ENCODE assay signal across 21 cellular contexts in the genomic region with DNA sequence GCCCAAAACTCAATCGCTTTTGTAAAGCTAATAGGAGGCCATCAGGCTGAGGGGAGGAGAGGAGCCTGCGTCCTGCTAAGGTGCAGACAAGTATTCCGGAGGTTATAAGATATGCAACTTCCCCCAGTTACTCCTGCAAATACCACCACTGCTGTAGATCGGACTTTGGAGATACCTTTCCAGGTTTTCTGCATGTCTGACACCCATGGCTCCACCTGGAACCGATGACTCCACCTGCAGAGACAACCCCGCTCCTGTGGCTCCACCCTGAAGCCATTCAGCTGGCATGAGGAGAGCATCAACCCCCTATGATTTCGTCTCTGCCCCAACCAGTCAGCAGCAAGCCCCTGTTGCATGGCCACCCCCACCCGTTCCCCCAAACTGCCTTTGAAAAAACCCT. TPM values are rescaled to one million over a fixed set of nuclear protein-coding genes. Genes with fewer than 3 reads are reported as not detected.
"Had no signal": no experiment of that assay in that cellular context is flagged by ENCODE, and none has a peak within 500 bp of the region (broad histone marks: within the 10 kb centered on the region; RNA-seq: fewer than 3 reads in every experiment).

No MANE protein-coding gene starts in this region.

- H3K4me1 ChIP-seq: body of pancreas, left lung, psoas muscle, transverse colon had no signal

- ATAC-seq: body of pancreas, psoas muscle, right cardiac atrium had no signal

- H3K27ac ChIP-seq: body of pancreas, dorsolateral prefrontal cortex, left lung, ovary, psoas muscle, skin epidermis, suprapubic skin, transverse colon, WERI-Rb-1 had no signal

- H3K36me3 ChIP-seq: left lung, ovary, suprapubic skin, transverse colon, WERI-Rb-1 had no signal

- H3K27me3 ChIP-seq: body of pancreas, left lung, ovary, suprapubic skin, transverse colon had no signal

- H3K9me3 ChIP-seq: body of pancreas, left lung, ovary, psoas muscle, suprapubic skin, transverse colon had no signal

- H3K4me3 ChIP-seq: body of pancreas, left lung, ovary, psoas muscle, transverse colon had no signal

- H3K9me3 Mint-ChIP-seq: activated CD4-positive, alpha-beta memory T cell treated with anti-CD3 and anti-CD28 coated beads for 36 hours; activated naive CD4-positive, alpha-beta T cell treated with anti-CD3 and anti-CD28 coated beads for 36 hours; stimulated activated naive CD8-positive, alpha-beta T cell treated with anti-CD3 and anti-CD28 coated beads, Interleukin-15, Interleukin-2, amounts not matched to agents 100 ng/mL and 50 ng/mL, for 24 hours had no signal

- DNase-seq: activated CD4-positive, alpha-beta memory T cell treated with anti-CD3 and anti-CD28 coated beads for 36 hours; activated naive CD4-positive, alpha-beta T cell treated with anti-CD3 and anti-CD28 coated beads for 36 hours; activated T-cell treated with anti-CD3 and anti-CD28 coated beads for 4 hours; dorsolateral prefrontal cortex; foreskin melanocyte; head of caudate nucleus; left lung; naive B cell; ovary; psoas muscle; right cardiac atrium; stimulated activated CD4-positive, alpha-beta T cell treated with anti-CD3 and anti-CD28 coated beads, Interleukin-15, amount 100 ng/mL, for 24 hours; stimulated activated CD4-positive, alpha-beta T cell treated with anti-CD3 and anti-CD28 coated beads, Interleukin-2, amount 100 ng/mL, for 48 hours; transverse colon; WERI-Rb-1 had no signal

- H3K4me3 Mint-ChIP-seq: activated CD4-positive, alpha-beta memory T cell treated with anti-CD3 and anti-CD28 coated beads for 36 hours; activated naive CD4-positive, alpha-beta T cell treated with anti-CD3 and anti-CD28 coated beads for 36 hours; stimulated activated naive CD8-positive, alpha-beta T cell treated with anti-CD3 and anti-CD28 coated beads, Interleukin-15, Interleukin-2, amounts not matched to agents 100 ng/mL and 50 ng/mL, for 24 hours had no signal

- H3K36me3 Mint-ChIP-seq: activated CD4-positive, alpha-beta memory T cell treated with anti-CD3 and anti-CD28 coated beads for 36 hours; naive B cell had no signal

- H3K27ac Mint-ChIP-seq: activated CD4-positive, alpha-beta memory T cell treated with anti-CD3 and anti-CD28 coated beads for 36 hours; activated naive CD4-positive, alpha-beta T cell treated with anti-CD3 and anti-CD28 coated beads for 36 hours; stimulated activated naive CD8-positive, alpha-beta T cell treated with anti-CD3 and anti-CD28 coated beads, Interleukin-15, Interleukin-2, amounts not matched to agents 100 ng/mL and 50 ng/mL, for 24 hours had no signal

RNA-seq across cellular contexts. Expression of a gene that starts 59.7 kb away (rescaled TPM):
- total RNA-seq: activated naive CD4-positive, alpha-beta T cell treated with anti-CD3 and anti-CD28 coated beads for 36 hours; mononuclear cell; T-helper 2 cell treated with Interferon-gamma antibody and Interleukin-4, amounts not matched to agents 100 ng/mL and 5 ng/mL, for 36 hours had no signal
